ENCODE assay signal across 30 cellular contexts in genomic region chr10:128852902-128853301, GRCh38.
"Had no signal": no experiment of that assay in that cellular context is flagged by ENCODE, and none has a peak within 500 bp of the region (broad histone marks: within the 10 kb centered on the region; RNA-seq: fewer than 3 reads in every experiment).

No MANE protein-coding gene starts in this region.

- H3K27me3 Mint-ChIP-seq: activated CD8-positive, alpha-beta T cell treated with anti-CD3 and anti-CD28 coated beads for 36 hours; activated T-helper 17 cell treated with anti-CD3 and anti-CD28 coated beads, Interleukin-2, amount 50 U/mL, for 72 hours; central memory CD8-positive, alpha-beta T cell had no signal

- ATAC-seq: activated CD4-positive, alpha-beta T cell treated with anti-CD3 and anti-CD28 coated beads for 36 hours; activated CD8-positive, alpha-beta T cell treated with anti-CD3 and anti-CD28 coated beads for 36 hours; activated T-cell treated with anti-CD3 and anti-CD28 coated beads, Interleukin-2, amount 50 U/mL, for 4 hours; activated T-helper 17 cell treated with anti-CD3 and anti-CD28 coated beads, Interleukin-2, amount 50 U/mL, for 72 hours; esophagus mucosa; foreskin keratinocyte; T-helper 17 cell had no signal

- H3K27me3 ChIP-seq: brain microvascular endothelial cell, foreskin keratinocyte had no signal

- H3K4me1 ChIP-seq: foreskin keratinocyte had no signal

- H3K36me3 Mint-ChIP-seq: activated naive CD8-positive, alpha-beta T cell had no signal

- H3K9me3 Mint-ChIP-seq: activated CD8-positive, alpha-beta T cell treated with anti-CD3 and anti-CD28 coated beads for 36 hours; activated T-cell treated with anti-CD3 and anti-CD28 coated beads, Interleukin-2, amount 50 U/mL, for 4 hours; activated T-helper 17 cell treated with anti-CD3 and anti-CD28 coated beads, Interleukin-2, amount 50 U/mL, for 72 hours; central memory CD8-positive, alpha-beta T cell; dendritic cell treated with granulocyte-macrophage colony-stimulating factor and Interleukin-4, amounts not matched to agents 40 ng/mL and 50 ng/mL, for 4 days; endodermal cell; T-helper 2 cell treated with Interferon-gamma antibody and Interleukin-4, amounts not matched to agents 5 μg/mL and 100 μg/mL, for 36 hours had no signal

- H3K4me3 Mint-ChIP-seq: activated CD4-positive, alpha-beta T cell treated with anti-CD3 and anti-CD28 coated beads for 36 hours; activated CD8-positive, alpha-beta T cell treated with anti-CD3 and anti-CD28 coated beads for 36 hours; activated naive CD8-positive, alpha-beta T cell; activated T-cell treated with anti-CD3 and anti-CD28 coated beads, Interleukin-2, amount 50 U/mL, for 4 hours; activated T-helper 17 cell treated with anti-CD3 and anti-CD28 coated beads, Interleukin-2, amount 50 U/mL, for 72 hours; central memory CD8-positive, alpha-beta T cell; dendritic cell treated with granulocyte-macrophage colony-stimulating factor and Interleukin-4, amounts not matched to agents 40 ng/mL and 50 ng/mL, for 4 days; endodermal cell; T-helper 17 cell; T-helper 2 cell treated with Interferon-gamma antibody and Interleukin-4, amounts not matched to agents 5 μg/mL and 100 μg/mL, for 36 hours had no signal

- H3K36me3 ChIP-seq: brain microvascular endothelial cell had no signal

- H3K27ac ChIP-seq: brain microvascular endothelial cell, dorsolateral prefrontal cortex, foreskin keratinocyte had no signal

- FAIRE-seq: astrocyte had no signal

- H3K27ac Mint-ChIP-seq: activated CD4-positive, alpha-beta T cell treated with anti-CD3 and anti-CD28 coated beads for 36 hours; activated CD8-positive, alpha-beta T cell treated with anti-CD3 and anti-CD28 coated beads for 36 hours; activated naive CD8-positive, alpha-beta T cell; activated T-helper 17 cell treated with anti-CD3 and anti-CD28 coated beads, Interleukin-2, amount 50 U/mL, for 72 hours; dendritic cell treated with granulocyte-macrophage colony-stimulating factor and Interleukin-4, amounts not matched to agents 40 ng/mL and 50 ng/mL, for 4 days; endodermal cell; T-helper 17 cell; T-helper 2 cell treated with Interferon-gamma antibody and Interleukin-4, amounts not matched to agents 5 μg/mL and 100 μg/mL, for 36 hours had no signal

- H3K4me3 ChIP-seq: coronary artery, dorsolateral prefrontal cortex had no signal

- H3K4me1 Mint-ChIP-seq: activated CD4-positive, alpha-beta T cell treated with anti-CD3 and anti-CD28 coated beads for 36 hours; activated T-helper 17 cell treated with anti-CD3 and anti-CD28 coated beads, Interleukin-2, amount 50 U/mL, for 72 hours; central memory CD8-positive, alpha-beta T cell; T-helper 17 cell had no signal

- DNase-seq: activated CD4-positive, alpha-beta T cell treated with anti-CD3 and anti-CD28 coated beads for 36 hours; activated CD4-positive, alpha-beta T cell treated with anti-CD3 and anti-CD28 coated beads, Interleukin-2, amount 50 U/mL, for 1 hour; activated CD4-positive, alpha-beta T cell treated with anti-CD3 and anti-CD28 coated beads, Interleukin-2, amount 50 U/mL, for 48 hours; activated CD4-positive, CD25-positive, alpha-beta regulatory T cell; activated CD4-positive, CD25-positive, alpha-beta regulatory T cell treated with anti-CD3 and anti-CD28 coated beads, Interleukin-2, amount 50 U/mL, for 72 hours; activated CD8-positive, alpha-beta memory T cell treated with anti-CD3 and anti-CD28 coated beads for 24 hours; activated CD8-positive, alpha-beta T cell treated with anti-CD3 and anti-CD28 coated beads for 36 hours; activated effector memory CD4-positive, alpha-beta T cell treated with Interleukin-2 at 50 U/mL for 16 hours; activated gamma-delta T cell treated with Interleukin-2 at 50 U/mL for 16 hours; activated naive CD4-positive, alpha-beta T cell treated with anti-CD3 and anti-CD28 coated beads, Interleukin-2, amount 50 U/mL, for 16 hours; activated naive CD4-positive, alpha-beta T cell treated with Interleukin-2 at 50 U/mL for 16 hours; activated T-cell treated with anti-CD3 and anti-CD28 coated beads, Interleukin-2, amount 50 U/mL, for 4 hours; amniotic stem cell; anterior cingulate cortex; brain microvascular endothelial cell; effector memory CD4-positive, alpha-beta T cell; endodermal cell; foreskin keratinocyte; T-helper 1 cell; T-helper 17 cell; T1000 had no signal
